ENCODE assay signal across 1 cellular context in the genomic region with DNA sequence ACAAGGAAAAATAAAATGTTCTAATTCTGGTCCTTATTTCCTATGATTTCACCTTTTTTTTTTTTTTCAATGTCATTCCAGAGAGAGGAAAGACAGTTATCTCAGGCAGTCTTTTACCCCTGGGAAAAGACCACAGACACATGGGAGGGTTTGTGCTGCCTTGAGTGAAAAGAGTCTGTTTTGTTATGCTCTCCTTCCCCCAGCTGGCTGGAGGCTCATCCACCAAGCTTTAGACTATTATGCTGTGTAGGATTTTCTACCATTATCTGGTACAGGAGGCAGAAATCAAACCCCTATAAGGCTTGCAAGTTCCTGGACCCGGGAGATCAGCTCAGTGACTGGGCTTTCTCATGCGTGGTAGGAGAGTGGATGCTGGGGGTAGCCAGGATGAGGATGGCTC.
TF ChIP-seq lines count a peak whose summit lies in the region.

No MANE protein-coding gene starts in this region.

TF ChIP-seq in WTC11, 78 proteins besides CTCF, POLR2A, EP300 and RAD21:
- TF ChIP-seq, protein P1, sequence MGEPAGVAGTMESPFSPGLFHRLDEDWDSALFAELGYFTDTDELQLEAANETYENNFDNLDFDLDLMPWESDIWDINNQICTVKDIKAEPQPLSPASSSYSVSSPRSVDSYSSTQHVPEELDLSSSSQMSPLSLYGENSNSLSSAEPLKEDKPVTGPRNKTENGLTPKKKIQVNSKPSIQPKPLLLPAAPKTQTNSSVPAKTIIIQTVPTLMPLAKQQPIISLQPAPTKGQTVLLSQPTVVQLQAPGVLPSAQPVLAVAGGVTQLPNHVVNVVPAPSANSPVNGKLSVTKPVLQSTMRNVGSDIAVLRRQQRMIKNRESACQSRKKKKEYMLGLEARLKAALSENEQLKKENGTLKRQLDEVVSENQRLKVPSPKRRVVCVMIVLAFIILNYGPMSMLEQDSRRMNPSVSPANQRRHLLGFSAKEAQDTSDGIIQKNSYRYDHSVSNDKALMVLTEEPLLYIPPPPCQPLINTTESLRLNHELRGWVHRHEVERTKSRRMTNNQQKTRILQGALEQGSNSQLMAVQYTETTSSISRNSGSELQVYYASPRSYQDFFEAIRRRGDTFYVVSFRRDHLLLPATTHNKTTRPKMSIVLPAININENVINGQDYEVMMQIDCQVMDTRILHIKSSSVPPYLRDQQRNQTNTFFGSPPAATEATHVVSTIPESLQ (CRISPR knock-in tag; IDR thresholded peaks at IDR 0.05) = no peak
- no peak for TF ChIP-seq CBFB (CRISPR knock-in tag; IDR thresholded peaks at IDR 0.05; ENCODE audit: low read depth)
- TF ChIP-seq GTF2I (CRISPR knock-in tag; conservative IDR thresholded peaks at IDR 0.05) = no peak
- TF ChIP-seq JUN (CRISPR knock-in tag; IDR thresholded peaks at IDR 0.05) = no peak
- TF ChIP-seq, protein P2, sequence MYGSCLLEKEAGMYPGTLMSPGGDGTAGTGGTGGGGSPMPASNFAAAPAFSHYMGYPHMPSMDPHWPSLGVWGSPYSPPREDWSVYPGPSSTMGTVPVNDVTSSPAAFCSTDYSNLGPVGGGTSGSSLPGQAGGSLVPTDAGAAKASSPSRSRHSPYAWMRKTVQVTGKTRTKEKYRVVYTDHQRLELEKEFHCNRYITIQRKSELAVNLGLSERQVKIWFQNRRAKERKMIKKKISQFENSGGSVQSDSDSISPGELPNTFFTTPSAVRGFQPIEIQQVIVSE (CRISPR knock-in tag; IDR thresholded peaks at IDR 0.05; ENCODE audit: borderline replicate concordance) = no peak
- TF ChIP-seq, protein P3, sequence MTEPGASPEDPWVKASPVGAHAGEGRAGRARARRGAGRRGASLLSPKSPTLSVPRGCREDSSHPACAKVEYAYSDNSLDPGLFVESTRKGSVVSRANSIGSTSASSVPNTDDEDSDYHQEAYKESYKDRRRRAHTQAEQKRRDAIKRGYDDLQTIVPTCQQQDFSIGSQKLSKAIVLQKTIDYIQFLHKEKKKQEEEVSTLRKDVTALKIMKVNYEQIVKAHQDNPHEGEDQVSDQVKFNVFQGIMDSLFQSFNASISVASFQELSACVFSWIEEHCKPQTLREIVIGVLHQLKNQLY (CRISPR knock-in tag; IDR thresholded peaks at IDR 0.05) = no peak
- no peak for TF ChIP-seq ATF1 (CRISPR knock-in tag; IDR thresholded peaks at IDR 0.05)
- no peak for TF ChIP-seq NR1H2 (CRISPR knock-in tag; IDR thresholded peaks at IDR 0.05)
- TF ChIP-seq SMAD4 (CRISPR knock-in tag; IDR thresholded peaks at IDR 0.05) = no peak
- TF ChIP-seq, protein P4, sequence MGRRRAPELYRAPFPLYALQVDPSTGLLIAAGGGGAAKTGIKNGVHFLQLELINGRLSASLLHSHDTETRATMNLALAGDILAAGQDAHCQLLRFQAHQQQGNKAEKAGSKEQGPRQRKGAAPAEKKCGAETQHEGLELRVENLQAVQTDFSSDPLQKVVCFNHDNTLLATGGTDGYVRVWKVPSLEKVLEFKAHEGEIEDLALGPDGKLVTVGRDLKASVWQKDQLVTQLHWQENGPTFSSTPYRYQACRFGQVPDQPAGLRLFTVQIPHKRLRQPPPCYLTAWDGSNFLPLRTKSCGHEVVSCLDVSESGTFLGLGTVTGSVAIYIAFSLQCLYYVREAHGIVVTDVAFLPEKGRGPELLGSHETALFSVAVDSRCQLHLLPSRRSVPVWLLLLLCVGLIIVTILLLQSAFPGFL (CRISPR knock-in tag; IDR thresholded peaks at IDR 0.05; ENCODE audit: borderline replicate concordance) = no peak
- TF ChIP-seq, protein P5, sequence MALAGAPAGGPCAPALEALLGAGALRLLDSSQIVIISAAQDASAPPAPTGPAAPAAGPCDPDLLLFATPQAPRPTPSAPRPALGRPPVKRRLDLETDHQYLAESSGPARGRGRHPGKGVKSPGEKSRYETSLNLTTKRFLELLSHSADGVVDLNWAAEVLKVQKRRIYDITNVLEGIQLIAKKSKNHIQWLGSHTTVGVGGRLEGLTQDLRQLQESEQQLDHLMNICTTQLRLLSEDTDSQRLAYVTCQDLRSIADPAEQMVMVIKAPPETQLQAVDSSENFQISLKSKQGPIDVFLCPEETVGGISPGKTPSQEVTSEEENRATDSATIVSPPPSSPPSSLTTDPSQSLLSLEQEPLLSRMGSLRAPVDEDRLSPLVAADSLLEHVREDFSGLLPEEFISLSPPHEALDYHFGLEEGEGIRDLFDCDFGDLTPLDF (CRISPR knock-in tag; IDR thresholded peaks at IDR 0.05) = no peak
- no peak for TF ChIP-seq FOXK1 (CRISPR knock-in tag; IDR thresholded peaks at IDR 0.05)
- TF ChIP-seq, protein P6, sequence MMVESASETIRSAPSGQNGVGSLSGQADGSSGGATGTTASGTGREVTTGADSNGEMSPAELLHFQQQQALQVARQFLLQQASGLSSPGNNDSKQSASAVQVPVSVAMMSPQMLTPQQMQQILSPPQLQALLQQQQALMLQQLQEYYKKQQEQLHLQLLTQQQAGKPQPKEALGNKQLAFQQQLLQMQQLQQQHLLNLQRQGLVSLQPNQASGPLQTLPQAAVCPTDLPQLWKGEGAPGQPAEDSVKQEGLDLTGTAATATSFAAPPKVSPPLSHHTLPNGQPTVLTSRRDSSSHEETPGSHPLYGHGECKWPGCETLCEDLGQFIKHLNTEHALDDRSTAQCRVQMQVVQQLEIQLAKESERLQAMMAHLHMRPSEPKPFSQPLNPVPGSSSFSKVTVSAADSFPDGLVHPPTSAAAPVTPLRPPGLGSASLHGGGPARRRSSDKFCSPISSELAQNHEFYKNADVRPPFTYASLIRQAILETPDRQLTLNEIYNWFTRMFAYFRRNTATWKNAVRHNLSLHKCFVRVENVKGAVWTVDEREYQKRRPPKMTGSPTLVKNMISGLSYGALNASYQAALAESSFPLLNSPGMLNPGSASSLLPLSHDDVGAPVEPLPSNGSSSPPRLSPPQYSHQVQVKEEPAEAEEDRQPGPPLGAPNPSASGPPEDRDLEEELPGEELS (CRISPR knock-in tag; IDR thresholded peaks at IDR 0.05) = no peak
- TF ChIP-seq RELA (CRISPR knock-in tag; IDR thresholded peaks at IDR 0.05; ENCODE audit: borderline replicate concordance) = no peak
- TF ChIP-seq, protein P7, sequence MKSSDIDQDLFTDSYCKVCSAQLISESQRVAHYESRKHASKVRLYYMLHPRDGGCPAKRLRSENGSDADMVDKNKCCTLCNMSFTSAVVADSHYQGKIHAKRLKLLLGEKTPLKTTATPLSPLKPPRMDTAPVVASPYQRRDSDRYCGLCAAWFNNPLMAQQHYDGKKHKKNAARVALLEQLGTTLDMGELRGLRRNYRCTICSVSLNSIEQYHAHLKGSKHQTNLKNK (CRISPR knock-in tag; IDR thresholded peaks at IDR 0.05) = no peak
- no peak for TF ChIP-seq FOXP1 (CRISPR knock-in tag; IDR thresholded peaks at IDR 0.05; ENCODE audit: borderline replicate concordance)
- TF ChIP-seq, protein P8, sequence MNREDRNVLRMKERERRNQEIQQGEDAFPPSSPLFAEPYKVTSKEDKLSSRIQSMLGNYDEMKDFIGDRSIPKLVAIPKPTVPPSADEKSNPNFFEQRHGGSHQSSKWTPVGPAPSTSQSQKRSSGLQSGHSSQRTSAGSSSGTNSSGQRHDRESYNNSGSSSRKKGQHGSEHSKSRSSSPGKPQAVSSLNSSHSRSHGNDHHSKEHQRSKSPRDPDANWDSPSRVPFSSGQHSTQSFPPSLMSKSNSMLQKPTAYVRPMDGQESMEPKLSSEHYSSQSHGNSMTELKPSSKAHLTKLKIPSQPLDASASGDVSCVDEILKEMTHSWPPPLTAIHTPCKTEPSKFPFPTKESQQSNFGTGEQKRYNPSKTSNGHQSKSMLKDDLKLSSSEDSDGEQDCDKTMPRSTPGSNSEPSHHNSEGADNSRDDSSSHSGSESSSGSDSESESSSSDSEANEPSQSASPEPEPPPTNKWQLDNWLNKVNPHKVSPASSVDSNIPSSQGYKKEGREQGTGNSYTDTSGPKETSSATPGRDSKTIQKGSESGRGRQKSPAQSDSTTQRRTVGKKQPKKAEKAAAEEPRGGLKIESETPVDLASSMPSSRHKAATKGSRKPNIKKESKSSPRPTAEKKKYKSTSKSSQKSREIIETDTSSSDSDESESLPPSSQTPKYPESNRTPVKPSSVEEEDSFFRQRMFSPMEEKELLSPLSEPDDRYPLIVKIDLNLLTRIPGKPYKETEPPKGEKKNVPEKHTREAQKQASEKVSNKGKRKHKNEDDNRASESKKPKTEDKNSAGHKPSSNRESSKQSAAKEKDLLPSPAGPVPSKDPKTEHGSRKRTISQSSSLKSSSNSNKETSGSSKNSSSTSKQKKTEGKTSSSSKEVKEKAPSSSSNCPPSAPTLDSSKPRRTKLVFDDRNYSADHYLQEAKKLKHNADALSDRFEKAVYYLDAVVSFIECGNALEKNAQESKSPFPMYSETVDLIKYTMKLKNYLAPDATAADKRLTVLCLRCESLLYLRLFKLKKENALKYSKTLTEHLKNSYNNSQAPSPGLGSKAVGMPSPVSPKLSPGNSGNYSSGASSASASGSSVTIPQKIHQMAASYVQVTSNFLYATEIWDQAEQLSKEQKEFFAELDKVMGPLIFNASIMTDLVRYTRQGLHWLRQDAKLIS (CRISPR knock-in tag; IDR thresholded peaks at IDR 0.05; ENCODE audit: borderline replicate concordance) = no peak
- TF ChIP-seq, protein P9, sequence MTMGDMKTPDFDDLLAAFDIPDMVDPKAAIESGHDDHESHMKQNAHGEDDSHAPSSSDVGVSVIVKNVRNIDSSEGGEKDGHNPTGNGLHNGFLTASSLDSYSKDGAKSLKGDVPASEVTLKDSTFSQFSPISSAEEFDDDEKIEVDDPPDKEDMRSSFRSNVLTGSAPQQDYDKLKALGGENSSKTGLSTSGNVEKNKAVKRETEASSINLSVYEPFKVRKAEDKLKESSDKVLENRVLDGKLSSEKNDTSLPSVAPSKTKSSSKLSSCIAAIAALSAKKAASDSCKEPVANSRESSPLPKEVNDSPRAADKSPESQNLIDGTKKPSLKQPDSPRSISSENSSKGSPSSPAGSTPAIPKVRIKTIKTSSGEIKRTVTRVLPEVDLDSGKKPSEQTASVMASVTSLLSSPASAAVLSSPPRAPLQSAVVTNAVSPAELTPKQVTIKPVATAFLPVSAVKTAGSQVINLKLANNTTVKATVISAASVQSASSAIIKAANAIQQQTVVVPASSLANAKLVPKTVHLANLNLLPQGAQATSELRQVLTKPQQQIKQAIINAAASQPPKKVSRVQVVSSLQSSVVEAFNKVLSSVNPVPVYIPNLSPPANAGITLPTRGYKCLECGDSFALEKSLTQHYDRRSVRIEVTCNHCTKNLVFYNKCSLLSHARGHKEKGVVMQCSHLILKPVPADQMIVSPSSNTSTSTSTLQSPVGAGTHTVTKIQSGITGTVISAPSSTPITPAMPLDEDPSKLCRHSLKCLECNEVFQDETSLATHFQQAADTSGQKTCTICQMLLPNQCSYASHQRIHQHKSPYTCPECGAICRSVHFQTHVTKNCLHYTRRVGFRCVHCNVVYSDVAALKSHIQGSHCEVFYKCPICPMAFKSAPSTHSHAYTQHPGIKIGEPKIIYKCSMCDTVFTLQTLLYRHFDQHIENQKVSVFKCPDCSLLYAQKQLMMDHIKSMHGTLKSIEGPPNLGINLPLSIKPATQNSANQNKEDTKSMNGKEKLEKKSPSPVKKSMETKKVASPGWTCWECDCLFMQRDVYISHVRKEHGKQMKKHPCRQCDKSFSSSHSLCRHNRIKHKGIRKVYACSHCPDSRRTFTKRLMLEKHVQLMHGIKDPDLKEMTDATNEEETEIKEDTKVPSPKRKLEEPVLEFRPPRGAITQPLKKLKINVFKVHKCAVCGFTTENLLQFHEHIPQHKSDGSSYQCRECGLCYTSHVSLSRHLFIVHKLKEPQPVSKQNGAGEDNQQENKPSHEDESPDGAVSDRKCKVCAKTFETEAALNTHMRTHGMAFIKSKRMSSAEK (CRISPR knock-in tag; IDR thresholded peaks at IDR 0.05; ENCODE audit: borderline replicate concordance) = no peak
